ENCODE assay signal across 1 cellular context in genomic region chr9:133884907-133885744, GRCh38.
A peak's percentile ranks its signal among the peaks of the same experiment; 100 is the strongest.
TF ChIP-seq lines count a peak whose summit lies in the region.

No MANE protein-coding gene starts in this region.

TF ChIP-seq in HepG2, 621 proteins besides CTCF, POLR2A, EP300 and RAD21 (continued from another document and continues in another):
- peak; percentile 29; the same call in 1 of the 2 replicates for TF ChIP-seq ZSCAN5A (CRISPR knock-in tag; IDR thresholded peaks at IDR 0.05; ENCODE audit: borderline replicate concordance)
- TF ChIP-seq PAXIP1 (CRISPR knock-in tag; conservative IDR thresholded peaks at IDR 0.05), result peak; percentile 93
- TF ChIP-seq ZNF546 (CRISPR knock-in tag; conservative IDR thresholded peaks at IDR 0.05), result no peak
- TF ChIP-seq ZBTB42 (CRISPR knock-in tag; IDR thresholded peaks at IDR 0.05), result 0 out of 2 replicates have a peak, but pooled peaks have one; percentile 70
- TF ChIP-seq ZNF251 (CRISPR knock-in tag; IDR thresholded peaks at IDR 0.05), result no peak
- peak in 1 of 2 experiments; percentile 55; a peak in 1 of 4 replicates for TF ChIP-seq HMGXB4 (CRISPR knock-in tag; IDR thresholded peaks at IDR 0.05; ENCODE audit: borderline replicate concordance in 1 of 2, low read depth in 1 of 2)
- TF ChIP-seq ZC3H4 (CRISPR knock-in tag; IDR thresholded peaks at IDR 0.05; ENCODE audit: borderline replicate concordance), result no peak
- no peak for TF ChIP-seq ZNF563 (CRISPR knock-in tag; IDR thresholded peaks at IDR 0.05)
- TF ChIP-seq FOXP4 (CRISPR knock-in tag; IDR thresholded peaks at IDR 0.05), result peak; percentile 96
- TF ChIP-seq IRF9 (CRISPR knock-in tag; IDR thresholded peaks at IDR 0.05; ENCODE audit: borderline replicate concordance), result 0 out of 2 replicates have a peak, but pooled peaks have one; percentile 3
- TF ChIP-seq E2F2 (CRISPR knock-in tag; IDR thresholded peaks at IDR 0.05; ENCODE audit: borderline replicate concordance), result no peak
- TF ChIP-seq XRCC5 (optimal IDR thresholded peaks at IDR 0.05; ENCODE audit: low read length), result peak; percentile 13
- peak; percentile 34; the same call in 1 of the 2 replicates for TF ChIP-seq HMG20B (CRISPR knock-in tag; conservative IDR thresholded peaks at IDR 0.05)
- peak; percentile 71; the same call in 1 of the 2 replicates for TF ChIP-seq ZFP90 (CRISPR knock-in tag; IDR thresholded peaks at IDR 0.05; ENCODE audit: borderline replicate concordance)
- no peak for TF ChIP-seq CC2D1A (CRISPR knock-in tag; IDR thresholded peaks at IDR 0.05)
- no peak for TF ChIP-seq SP1 (IDR thresholded peaks at IDR 0.05)
- TF ChIP-seq SP1 (CRISPR knock-in tag; IDR thresholded peaks at IDR 0.05), result 0 out of 2 replicates have a peak, but pooled peaks have one; percentile 34
- no peak for TF ChIP-seq BRD4 (CRISPR knock-in tag; IDR thresholded peaks at IDR 0.05)
- peak; percentile 70; the same call in 1 of the 2 replicates for TF ChIP-seq ZNF263 (CRISPR knock-in tag; IDR thresholded peaks at IDR 0.05)
- 0 out of 2 replicates have a peak, but pooled peaks have one; percentile 36 for TF ChIP-seq ZNF605 (CRISPR knock-in tag; IDR thresholded peaks at IDR 0.05)
- peak; percentile 85; the same call in 1 of the 2 replicates for TF ChIP-seq HMG20A (CRISPR knock-in tag; IDR thresholded peaks at IDR 0.05; ENCODE audit: borderline replicate concordance)
- peak; percentile 91; the same call in 1 of the 2 replicates for TF ChIP-seq ZNF776 (CRISPR knock-in tag; IDR thresholded peaks at IDR 0.05)
- peak; percentile 33; the same call in 1 of the 2 replicates for TF ChIP-seq ATF3 (CRISPR knock-in tag; IDR thresholded peaks at IDR 0.05)
- TF ChIP-seq ZNF792 (CRISPR knock-in tag; IDR thresholded peaks at IDR 0.05), result peak; percentile 88; the same call in 1 of the 2 replicates
- peak; percentile 92 for TF ChIP-seq BCL6 (CRISPR knock-in tag; IDR thresholded peaks at IDR 0.05)
- no peak for TF ChIP-seq RFX5 (IDR thresholded peaks at IDR 0.05; ENCODE audit: low read depth, low read length)
- peak; percentile 84 for TF ChIP-seq SNAPC2 (CRISPR knock-in tag; IDR thresholded peaks at IDR 0.05)
- peak; percentile 48; the same call in 1 of the 2 replicates for TF ChIP-seq MYC (CRISPR knock-in tag; IDR thresholded peaks at IDR 0.05; ENCODE audit: borderline replicate concordance)
- TF ChIP-seq ARID5B (CRISPR knock-in tag; IDR thresholded peaks at IDR 0.05), result peak; percentile 96
- TF ChIP-seq IKZF4 (CRISPR knock-in tag; IDR thresholded peaks at IDR 0.05; ENCODE audit: borderline replicate concordance, low read depth, not compliant biosample characterization), result no peak
- TF ChIP-seq FOXC1 (CRISPR knock-in tag; IDR thresholded peaks at IDR 0.05; ENCODE audit: borderline replicate concordance), result peak; percentile 68; the same call in 1 of the 2 replicates
- no peak for TF ChIP-seq ZBTB2 (CRISPR knock-in tag; IDR thresholded peaks at IDR 0.05; ENCODE audit: low read depth)
- no peak for TF ChIP-seq BATF2 (CRISPR knock-in tag; IDR thresholded peaks at IDR 0.05)
- TF ChIP-seq NFATC3 (CRISPR knock-in tag; IDR thresholded peaks at IDR 0.05), result no peak
